Comparison of ENCODE assay signal across 25 cellular contexts in the genomic region with DNA sequence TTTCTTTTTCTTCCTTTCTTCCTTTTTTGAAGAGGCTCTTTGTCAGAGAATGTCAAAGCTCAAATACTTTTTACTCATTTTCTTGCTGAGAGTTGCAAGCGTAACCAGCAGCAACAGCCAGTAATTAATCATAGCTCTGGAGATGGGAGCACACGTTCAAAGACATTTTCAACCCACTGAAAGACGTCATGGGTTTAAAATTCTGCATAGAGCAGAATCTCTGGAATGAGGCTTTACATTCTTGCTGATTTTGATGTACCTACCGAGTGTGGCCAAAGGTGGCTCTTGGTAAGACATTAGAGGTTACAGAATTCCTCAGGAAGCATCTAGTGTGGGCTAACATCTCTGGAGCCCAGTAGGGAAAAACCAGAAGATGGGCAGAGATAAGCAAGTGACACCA.
DNase-seq lines count a peak whose midpoint lies in the region; ATAC-seq and TF ChIP-seq lines count a peak whose summit lies in the region.
"Had no signal": no experiment of that assay in that cellular context is flagged by ENCODE, and none has a peak within 500 bp of the region (broad histone marks: within the 10 kb centered on the region; RNA-seq: fewer than 3 reads in every experiment).

No MANE protein-coding gene starts in this region.

- H3K9ac ChIP-seq in Karpas-422 (ENCODE audit: low read length) (no peak overlapping the region), mesendoderm (ENCODE audit: low read length) (no peak overlapping the region)

- DNase-seq in AG20443 (ENCODE audit: low spot score) = peak; percentile 47
- DNase-seq in Karpas-422 = no peak
- DNase-seq in astrocyte of the spinal cord (ENCODE audit: low read depth, low spot score) = peak; percentile 50
- DNase-seq in mesendoderm = peak; percentile 71
- no peak for DNase-seq in T-helper 2 cell treated with Interferon-gamma antibody and Interleukin-4, amounts not matched to agents 5 μg/mL and 100 μg/mL, for 36 hours (ENCODE audit: low spot score)
- DNase-seq in right atrium auricular region (ENCODE audit: low spot score) = no peak
- DNase-seq: activated CD4-positive, alpha-beta T cell treated with anti-CD3 and anti-CD28 coated beads, Interleukin-2, amount 10 ng/mL, durations not matched to agents 24 days and 14 days; activated naive CD4-positive, alpha-beta T cell; activated T-cell treated with anti-CD3 and anti-CD28 coated beads, Interleukin-2, amount 50 U/mL, for 4 hours; amniotic stem cell; DMS 273 treated with DMSO at 0.1 percent for 48 hours; heart left ventricle; KG1; left cardiac atrium; naive B cell; RPMI8226; substantia nigra; uterus; WERI-Rb-1 had no signal

- H3K27me3 Mint-ChIP-seq in T-helper 2 cell treated with Interferon-gamma antibody and Interleukin-4, amounts not matched to agents 5 μg/mL and 100 μg/mL, for 36 hours (ENCODE audit: low read depth) = peaks cover 45% of the 10 kb centered on the region

- no peaks in the 10 kb centered on the region for H4K20me1 ChIP-seq in Karpas-422 (ENCODE audit: insufficient read depth, low read depth, low read length)

- H3K23ac ChIP-seq in mesendoderm (ENCODE audit: low read length) = no peak overlapping the region

- TF ChIP-seq CTCF in astrocyte of the spinal cord (IDR thresholded peaks at IDR 0.05; ENCODE audit: low read depth, low read length) = no peak
- TF ChIP-seq CTCF in right atrium auricular region (IDR thresholded peaks at IDR 0.05) = no peak

- H2BK120ac ChIP-seq in mesendoderm (ENCODE audit: low read depth, low read length) = no peak overlapping the region

- H3K4me1 Mint-ChIP-seq in T-helper 2 cell treated with Interferon-gamma antibody and Interleukin-4, amounts not matched to agents 5 μg/mL and 100 μg/mL, for 36 hours (ENCODE audit: low read depth) = no peaks in the 10 kb centered on the region
- H3K4me1 Mint-ChIP-seq: activated CD4-positive, alpha-beta T cell treated with anti-CD3 and anti-CD28 coated beads, Interleukin-2, amount 10 ng/mL, durations not matched to agents 24 days and 14 days; CD14-positive monocyte; naive B cell; stimulated activated effector memory CD8-positive, alpha-beta T cell treated with anti-CD3 and anti-CD28 coated beads, Interleukin-12 subunit alpha, Interleukin-12 subunit beta, amount 100 ng/mL, for 72 hours had no signal

- WGBS in mesendoderm (ENCODE audit: extremely low coverage, insufficient coverage, low lambda C conversion rate) = no CpG with 5 or more reads among the region's 4 CpGs

- H3K4me3 ChIP-seq in Karpas-422 (ENCODE audit: low read length) (no peak overlapping the region), astrocyte of the spinal cord (ENCODE audit: low read depth, low read length) (no peak overlapping the region), mesendoderm (ENCODE audit: low read length) (no peak overlapping the region), right atrium auricular region (no peak overlapping the region)
- H3K4me3 ChIP-seq: heart left ventricle, smooth muscle cell, uterus had no signal

- H3K4me1 ChIP-seq in Karpas-422 (ENCODE audit: low read length) (peaks cover 26% of the 10 kb centered on the region), mesendoderm (ENCODE audit: control insufficient read depth, low read depth, low read length) (no peaks in the 10 kb centered on the region), right atrium auricular region (no peaks in the 10 kb centered on the region)
- H3K4me1 ChIP-seq: heart left ventricle, uterus had no signal

- H3K27ac ChIP-seq in Karpas-422 (ENCODE audit: low read length) (no peak overlapping the region), mesendoderm (ENCODE audit: low read depth, low read length) (no peak overlapping the region), right atrium auricular region (no peak overlapping the region)
- H3K27ac ChIP-seq: heart left ventricle, uterus, WERI-Rb-1 had no signal

- H4K5ac ChIP-seq in mesendoderm (ENCODE audit: low read length) = no peak overlapping the region

- no peaks in the 10 kb centered on the region for H3K79me1 ChIP-seq in mesendoderm (ENCODE audit: low read length)

- no peaks in the 10 kb centered on the region for H3K9me2 ChIP-seq in Karpas-422 (replicated peaks; ENCODE audit: insufficient read depth, low read length)

- H2BK15ac ChIP-seq in mesendoderm (replicated peaks; ENCODE audit: low read depth) = no peak overlapping the region

- H3K36me3 ChIP-seq in Karpas-422 (ENCODE audit: insufficient read depth, low read length) (no peaks in the 10 kb centered on the region), mesendoderm (ENCODE audit: control insufficient read depth, insufficient read depth, low read length) (no peaks in the 10 kb centered on the region), right atrium auricular region (no peaks in the 10 kb centered on the region)
- H3K36me3 ChIP-seq: heart left ventricle, uterus, WERI-Rb-1 had no signal

- H3K4me2 ChIP-seq in Karpas-422 (ENCODE audit: low read depth, low read length, poor library complexity, severe bottlenecking) (peak overlapping the region; percentile 6), mesendoderm (ENCODE audit: low read length) (no peak overlapping the region)
- H3K4me2 ChIP-seq: smooth muscle cell had no signal

- no peak overlapping the region for H3K27ac Mint-ChIP-seq in T-helper 2 cell treated with Interferon-gamma antibody and Interleukin-4, amounts not matched to agents 5 μg/mL and 100 μg/mL, for 36 hours
- H3K27ac Mint-ChIP-seq: activated CD4-positive, alpha-beta T cell treated with anti-CD3 and anti-CD28 coated beads, Interleukin-2, amount 10 ng/mL, durations not matched to agents 24 days and 14 days; CD14-positive monocyte; dendritic cell treated with granulocyte-macrophage colony-stimulating factor and Interleukin-4, amounts not matched to agents 40 ng/mL and 50 ng/mL, for 4 days; naive B cell; stimulated activated effector memory CD8-positive, alpha-beta T cell treated with anti-CD3 and anti-CD28 coated beads, Interleukin-12 subunit alpha, Interleukin-12 subunit beta, amount 100 ng/mL, for 72 hours had no signal

- H3K18ac ChIP-seq in mesendoderm (ENCODE audit: low read length) = no peak overlapping the region

- H3K4me3 Mint-ChIP-seq in T-helper 2 cell treated with Interferon-gamma antibody and Interleukin-4, amounts not matched to agents 5 μg/mL and 100 μg/mL, for 36 hours = no peak overlapping the region
- H3K4me3 Mint-ChIP-seq: activated CD4-positive, alpha-beta T cell treated with anti-CD3 and anti-CD28 coated beads, Interleukin-2, amount 10 ng/mL, durations not matched to agents 24 days and 14 days; activated T-cell treated with anti-CD3 and anti-CD28 coated beads, Interleukin-2, amount 50 U/mL, for 4 hours; CD14-positive monocyte; dendritic cell treated with granulocyte-macrophage colony-stimulating factor and Interleukin-4, amounts not matched to agents 40 ng/mL and 50 ng/mL, for 4 days; naive B cell; stimulated activated effector memory CD8-positive, alpha-beta T cell treated with anti-CD3 and anti-CD28 coated beads, Interleukin-12 subunit alpha, Interleukin-12 subunit beta, amount 100 ng/mL, for 72 hours had no signal

- H3K4ac ChIP-seq in mesendoderm (ENCODE audit: low read depth, low read length) = no peak overlapping the region

- no peak overlapping the region for H4K8ac ChIP-seq in mesendoderm (ENCODE audit: low read depth, low read length)

- H3K27me3 ChIP-seq in Karpas-422 (ENCODE audit: low read length) = no peaks in the 10 kb centered on the region
- H3K27me3 ChIP-seq in mesendoderm (ENCODE audit: insufficient read depth, low read length, poor library complexity) = no peaks in the 10 kb centered on the region
- no peaks in the 10 kb centered on the region for H3K27me3 ChIP-seq in right atrium auricular region
- H3K27me3 ChIP-seq: uterus had no signal

- H2AFZ ChIP-seq in Karpas-422 (ENCODE audit: low read length) = no peak overlapping the region

- H3K9me3 Mint-ChIP-seq in T-helper 2 cell treated with Interferon-gamma antibody and Interleukin-4, amounts not matched to agents 5 μg/mL and 100 μg/mL, for 36 hours = no peaks in the 10 kb centered on the region
- H3K9me3 Mint-ChIP-seq: activated CD4-positive, alpha-beta T cell treated with anti-CD3 and anti-CD28 coated beads, Interleukin-2, amount 10 ng/mL, durations not matched to agents 24 days and 14 days; activated T-cell treated with anti-CD3 and anti-CD28 coated beads, Interleukin-2, amount 50 U/mL, for 4 hours; dendritic cell treated with granulocyte-macrophage colony-stimulating factor and Interleukin-4, amounts not matched to agents 40 ng/mL and 50 ng/mL, for 4 days; stimulated activated effector memory CD8-positive, alpha-beta T cell treated with anti-CD3 and anti-CD28 coated beads, Interleukin-12 subunit alpha, Interleukin-12 subunit beta, amount 100 ng/mL, for 72 hours had no signal

- H3K79me2 ChIP-seq in Karpas-422 (ENCODE audit: low read length) (no peaks in the 10 kb centered on the region), mesendoderm (ENCODE audit: control insufficient read depth, insufficient read depth, low read length) (no peaks in the 10 kb centered on the region)

- H2BK5ac ChIP-seq in mesendoderm (ENCODE audit: low read length) = no peak overlapping the region

- no peaks in the 10 kb centered on the region for H3K36me3 Mint-ChIP-seq in T-helper 2 cell treated with Interferon-gamma antibody and Interleukin-4, amounts not matched to agents 5 μg/mL and 100 μg/mL, for 36 hours (ENCODE audit: low read depth)
- H3K36me3 Mint-ChIP-seq: CD14-positive monocyte; naive B cell; stimulated activated effector memory CD8-positive, alpha-beta T cell treated with anti-CD3 and anti-CD28 coated beads, Interleukin-12 subunit alpha, Interleukin-12 subunit beta, amount 100 ng/mL, for 72 hours had no signal

- ATAC-seq in GM19351 (IDR thresholded peaks at IDR 0.05; ENCODE audit: unreplicated experiment) = no peak
- ATAC-seq in GM21717 (IDR thresholded peaks at IDR 0.05; ENCODE audit: unreplicated experiment) = no peak
- ATAC-seq: activated T-cell treated with anti-CD3 and anti-CD28 coated beads, Interleukin-2, amount 50 U/mL, for 4 hours; heart left ventricle; left cardiac atrium had no signal

- H3K9me3 ChIP-seq in Karpas-422 (ENCODE audit: low read length) (no peaks in the 10 kb centered on the region), right atrium auricular region (no peaks in the 10 kb centered on the region)
- H3K9me3 ChIP-seq: heart left ventricle, uterus had no signal

- in situ Hi-C loops in astrocyte of the spinal cord (cut with HindIII; ENCODE audit: low sequenced_read_pairs) = no loop called here

- no peak overlapping the region for H2AK5ac ChIP-seq in mesendoderm (ENCODE audit: low read length)

- no peak overlapping the region for H3K56ac ChIP-seq in mesendoderm (ENCODE audit: low read length)

Comparison
In these comparisons a context has a peak if more than half of its experiments do, and no peak if none do; other contexts are left out.
1. DNase-seq: peak in AG20443 (single experiment), astrocyte of the spinal cord (single experiment) and mesendoderm (single experiment); none in Karpas-422 (single experiment), T-helper 2 cell treated with Interferon-gamma antibody and Interleukin-4, amounts not matched to agents 5 μg/mL and 100 μg/mL, for 36 hours (single experiment) and right atrium auricular region (single experiment).